17 cellular contexts compared by ENCODE assay signal in genomic region chr2:197839327-197839726, GRCh38. TPM values are rescaled to one million over a fixed set of nuclear protein-coding genes. Genes with fewer than 3 reads are reported as not detected.
DNase-seq lines count a peak whose midpoint lies in the region; ATAC-seq and TF ChIP-seq lines count a peak whose summit lies in the region.
"Had no signal": no experiment of that assay in that cellular context is flagged by ENCODE, and none has a peak within 500 bp of the region (broad histone marks: within the 10 kb centered on the region; RNA-seq: fewer than 3 reads in every experiment).

No MANE protein-coding gene starts in this region.

- no peak for ATAC-seq in activated T-cell treated with anti-CD3 and anti-CD28 coated beads, Interleukin-2, amount 50 U/mL, for 4 hours
- ATAC-seq in gastroesophageal sphincter = no peak
- no peak for ATAC-seq in HG03175 (IDR thresholded peaks at IDR 0.05; ENCODE audit: unreplicated experiment)

- TF ChIP-seq EP300 in gastroesophageal sphincter (IDR thresholded peaks at IDR 0.05) = no peak

- H3K4me3 ChIP-seq in gastroesophageal sphincter = no peak overlapping the region

- no peak overlapping the region for H3K27ac Mint-ChIP-seq in activated T-cell treated with anti-CD3 and anti-CD28 coated beads, Interleukin-2, amount 50 U/mL, for 24 hours
- no peak overlapping the region for H3K27ac Mint-ChIP-seq in glutamatergic neuron (ENCODE audit: unreplicated experiment)

- DNase-seq in activated T-cell treated with anti-CD3 and anti-CD28 coated beads, Interleukin-2, amount 50 U/mL, for 4 hours = no peak
- DNase-seq in activated T-cell treated with anti-CD3 and anti-CD28 coated beads, Interleukin-2, amount 50 U/mL, for 24 hours = no peak
- peak; percentile 35 for DNase-seq in G401 (ENCODE audit: low spot score)
- peak; percentile 16 for DNase-seq in NCI-H774 (lab: John Stamatoyannopoulos, UW)
- no peak for DNase-seq in glutamatergic neuron
- DNase-seq in germinal center (ENCODE audit: low spot score) = no peak
- DNase-seq: ACHN; CD8-positive, alpha-beta memory T cell; DMS 273 treated with DMSO at 0.1 percent for 48 hours; Kasumi-1; NCI-H187 treated with DMSO at 0.1 percent for 48 hours; NCI-H748 treated with DMSO at 0.1 percent for 48 hours; SIG-M5 had no signal

- H3K36me3 Mint-ChIP-seq in activated T-cell treated with anti-CD3 and anti-CD28 coated beads, Interleukin-2, amount 50 U/mL, for 4 hours (ENCODE audit: insufficient read depth) = peaks cover 7% of the 10 kb centered on the region
- no peaks in the 10 kb centered on the region for H3K36me3 Mint-ChIP-seq in activated T-cell treated with anti-CD3 and anti-CD28 coated beads, Interleukin-2, amount 50 U/mL, for 24 hours (ENCODE audit: low read depth)
- H3K36me3 Mint-ChIP-seq in glutamatergic neuron (ENCODE audit: unreplicated experiment) = no peaks in the 10 kb centered on the region

- H3K36me3 ChIP-seq in gastroesophageal sphincter = no peaks in the 10 kb centered on the region

- peak overlapping the region in 3 of 4 donors; percentile 38 to 69 (median 69) for H3K27ac ChIP-seq in gastroesophageal sphincter

- in situ Hi-C loops in G401 (cut with HindIII; ENCODE audit: low sequenced_read_pairs) = no loop called here

- H3K4me1 Mint-ChIP-seq in activated T-cell treated with anti-CD3 and anti-CD28 coated beads, Interleukin-2, amount 50 U/mL, for 4 hours (ENCODE audit: low read depth) = peaks cover 65% of the 10 kb centered on the region
- H3K4me1 Mint-ChIP-seq in activated T-cell treated with anti-CD3 and anti-CD28 coated beads, Interleukin-2, amount 50 U/mL, for 24 hours (ENCODE audit: low read depth) = peaks cover 63% of the 10 kb centered on the region
- no peaks in the 10 kb centered on the region for H3K4me1 Mint-ChIP-seq in glutamatergic neuron (ENCODE audit: low read depth, unreplicated experiment)

- H3K4me3 Mint-ChIP-seq in activated T-cell treated with anti-CD3 and anti-CD28 coated beads, Interleukin-2, amount 50 U/mL, for 4 hours = peak overlapping the region; percentile 33
- H3K4me3 Mint-ChIP-seq in activated T-cell treated with anti-CD3 and anti-CD28 coated beads, Interleukin-2, amount 50 U/mL, for 24 hours = no peak overlapping the region
- no peak overlapping the region for H3K4me3 Mint-ChIP-seq in glutamatergic neuron (ENCODE audit: unreplicated experiment)

- 53 to 90% methylated on average over 4 of the region's 5 CpGs for WGBS in gastroesophageal sphincter (ENCODE audit: low coverage in 1 of 2), 2 donors

- no peak for TF ChIP-seq CTCF in gastroesophageal sphincter (IDR thresholded peaks at IDR 0.05)
- no peak for TF ChIP-seq CTCF in glutamatergic neuron (IDR thresholded peaks at IDR 0.05; ENCODE audit: partially characterized antibody, unreplicated experiment)

- TF ChIP-seq POLR2A in gastroesophageal sphincter (IDR thresholded peaks at IDR 0.05) = no peak

- no peaks in the 10 kb centered on the region for H3K9me3 ChIP-seq in gastroesophageal sphincter

- H3K4me1 ChIP-seq in gastroesophageal sphincter = peaks cover 0 to 36% (median 7%) of the 10 kb centered on the region in 3 donors

- no peaks in the 10 kb centered on the region for H3K27me3 ChIP-seq in gastroesophageal sphincter

- H3K9me3 Mint-ChIP-seq in activated T-cell treated with anti-CD3 and anti-CD28 coated beads, Interleukin-2, amount 50 U/mL, for 4 hours = peaks cover 1% of the 10 kb centered on the region
- peaks cover 3% of the 10 kb centered on the region for H3K9me3 Mint-ChIP-seq in activated T-cell treated with anti-CD3 and anti-CD28 coated beads, Interleukin-2, amount 50 U/mL, for 24 hours
- H3K9me3 Mint-ChIP-seq in glutamatergic neuron (ENCODE audit: unreplicated experiment) = peaks cover 4% of the 10 kb centered on the region
- H3K9me3 Mint-ChIP-seq: CD8-positive, alpha-beta memory T cell had no signal

- no peaks in the 10 kb centered on the region for H3K27me3 Mint-ChIP-seq in activated T-cell treated with anti-CD3 and anti-CD28 coated beads, Interleukin-2, amount 50 U/mL, for 4 hours (ENCODE audit: low read depth)
- peaks cover 3% of the 10 kb centered on the region for H3K27me3 Mint-ChIP-seq in activated T-cell treated with anti-CD3 and anti-CD28 coated beads, Interleukin-2, amount 50 U/mL, for 24 hours
- no peaks in the 10 kb centered on the region for H3K27me3 Mint-ChIP-seq in glutamatergic neuron (ENCODE audit: unreplicated experiment)

RNA-seq across cellular contexts. Expression of gene PLCL1, which starts 34.9 kb away (rescaled TPM):
- 1 to 10 TPM in 2 of 3 donors, under 1 TPM in 1; 0.94 to 1.8 (median 1.2) TPM for total RNA-seq in activated T-cell treated with anti-CD3 and anti-CD28 coated beads, Interleukin-2, amount 50 U/mL, for 4 hours
- not detected in 2 replicates for total RNA-seq in G401 (2014; rRNA removed; shearing (Covaris generic))
- 10 to 100 TPM; 23.4 to 89.2 (median 47.4) TPM for total RNA-seq in gastroesophageal sphincter
- total RNA-seq in glutamatergic neuron (ENCODE audit: unreplicated experiment) = 28.8 TPM

RNA-seq across cellular contexts. Expression of gene BOLL, which starts 54.2 kb away (rescaled TPM):
- total RNA-seq in activated T-cell treated with anti-CD3 and anti-CD28 coated beads, Interleukin-2, amount 50 U/mL, for 4 hours = not detected
- total RNA-seq in G401 (2014; rRNA removed; shearing (Covaris generic)) = not detected in 2 replicates
- total RNA-seq in gastroesophageal sphincter (under 1 TPM in 1 of 4 donors, not detected in 3; 0.19 TPM), glutamatergic neuron (ENCODE audit: unreplicated experiment) (not detected)
- total RNA-seq: CD8-positive, alpha-beta memory T cell; Daoy; H4 had no signal

Comparison
In these comparisons a context has a peak if more than half of its experiments do, and no peak if none do; other contexts are left out.
1. DNase-seq: peak in G401 (single experiment) and NCI-H774 (single experiment); none in activated T-cell treated with anti-CD3 and anti-CD28 coated beads, Interleukin-2, amount 50 U/mL, for 4 hours (single experiment), activated T-cell treated with anti-CD3 and anti-CD28 coated beads, Interleukin-2, amount 50 U/mL, for 24 hours (single experiment), glutamatergic neuron (single experiment) and germinal center (single experiment).
2. RNA of gene PLCL1, which starts 34.9 kb away (total RNA-seq): 23.4 to 89.2 TPM in gastroesophageal sphincter and 28.8 TPM in glutamatergic neuron (single experiment); 0.94 to 1.8 TPM in activated T-cell treated with anti-CD3 and anti-CD28 coated beads, Interleukin-2, amount 50 U/mL, for 4 hours and not detected in G401; every median in the first group is over 4 times any median in the second.